ENCODE assay signal across 9 cellular contexts in genomic region chr4:151100517-151100916, GRCh38. TPM values are rescaled to one million over a fixed set of nuclear protein-coding genes. Genes with fewer than 3 reads are reported as not detected.
DNase-seq lines count a peak whose midpoint lies in the region; ATAC-seq and TF ChIP-seq lines count a peak whose summit lies in the region.
"Had no signal": no experiment of that assay in that cellular context is flagged by ENCODE, and none has a peak within 500 bp of the region (broad histone marks: within the 10 kb centered on the region; RNA-seq: fewer than 3 reads in every experiment).

No MANE protein-coding gene starts in this region.

- H3K4me3 ChIP-seq in AG04449 (ENCODE audit: low read depth, low read length) (peak overlapping the region; percentile 99), choroid plexus epithelial cell (ENCODE audit: low read depth, low read length) (peak overlapping the region; percentile 97), muscle layer of duodenum (ENCODE audit: low read depth in 1 of 2, low read length in 2 of 2) (peak overlapping the region; percentile 98 to 99)

- H3K27me3 ChIP-seq in muscle layer of duodenum (ENCODE audit: low read depth, low read length): no peaks in the 10 kb centered on the region

- POLR2A ChIA-PET in AG04449 (lab: Yijun Ruan, JAX): interaction anchor here (1.1 to 1.3 kb wide), 2 partner anchors 224 to 1252 kb away, joined by 3 read pairs; no protein-coding TSS in a partner anchor

- H3K27ac ChIP-seq in muscle layer of duodenum (ENCODE audit: low read length): peak overlapping the region; percentile 97

- DNase-seq in AG04449 (ENCODE audit: low read depth, low spot score) (no peak), KBM-7 (peak; percentile 25), choroid plexus epithelial cell (ENCODE audit: low read depth) (no peak), A172 (ENCODE audit: low spot score) (no peak), omental fat pad (ENCODE audit: low spot score) (no peak)
- DNase-seq: NCI-H2081 treated with DMSO at 0.1 percent for 48 hours had no signal

- TF ChIP-seq CTCF in AG04449 (IDR thresholded peaks at IDR 0.05; ENCODE audit: insufficient read depth, low read length, missing control alignments) (no peak), choroid plexus epithelial cell (conservative IDR thresholded peaks at IDR 0.05; ENCODE audit: low read depth, low read length) (no peak), omental fat pad (IDR thresholded peaks at IDR 0.05) (no peak)

- peaks cover 11 to 21% of the 10 kb centered on the region in 2 donors for H3K4me1 ChIP-seq in muscle layer of duodenum (ENCODE audit: control insufficient read depth in 1 of 2, insufficient read depth in 2 of 2, low read length in 2 of 2)

- in situ Hi-C loops in KBM-7 (cut with MboI; ENCODE audit: low pct_unique_long_range_greater_than_20kb, low sequenced_read_pairs): no loop called here

- CTCF ChIA-PET in AG04449 (lab: Yijun Ruan, JAX): interaction anchor here (0.7 to 1.4 kb wide), 5 partner anchors 9 to 28 kb away, joined by 3 to 6 read pairs (median 4); no protein-coding TSS in a partner anchor

- ATAC-seq in HG03469 (IDR thresholded peaks at IDR 0.05; ENCODE audit: unreplicated experiment) (no peak), omental fat pad (ENCODE audit: low FRiP score) (no peak), GM19467 (IDR thresholded peaks at IDR 0.05; ENCODE audit: unreplicated experiment) (no peak)

- no peaks in the 10 kb centered on the region for H3K9me3 ChIP-seq in muscle layer of duodenum (ENCODE audit: control insufficient read depth in 1 of 2, low read length in 2 of 2)

- peaks cover 35 to 36% of the 10 kb centered on the region in 2 donors for H3K36me3 ChIP-seq in muscle layer of duodenum (ENCODE audit: control insufficient read depth in 1 of 2, insufficient read depth in 2 of 2, low read length in 2 of 2)

RNA-seq across cellular contexts. Expression of gene RPS3A, which starts 1.1 kb away (rescaled TPM):
- total RNA-seq in A172 (2014; rRNA removed; shearing (Covaris generic)): 3,326 and 3,376 TPM in 2 replicates
- 1,000 to 10,000 TPM; 2,495 to 3,475 (median 3,045) TPM for total RNA-seq in omental fat pad
